ENCODE assay signal across 15 cellular contexts in genomic region chr2:71465356-71465755, GRCh38. TPM values are rescaled to one million over a fixed set of nuclear protein-coding genes. Genes with fewer than 3 reads are reported as not detected.
"Had no signal": no experiment of that assay in that cellular context is flagged by ENCODE, and none has a peak within 500 bp of the region (broad histone marks: within the 10 kb centered on the region; RNA-seq: fewer than 3 reads in every experiment).

No MANE protein-coding gene starts in this region.

- H3K36me3 ChIP-seq: breast epithelium, esophagus squamous epithelium, heart left ventricle, right atrium auricular region, transverse colon had no signal

- DNase-seq: activated CD4-positive, alpha-beta T cell treated with anti-CD3 and anti-CD28 coated beads, Interleukin-2, amount 50 U/mL, for 4 hours; activated CD4-positive, CD25-positive, alpha-beta regulatory T cell treated with anti-CD3 and anti-CD28 coated beads, Interleukin-2, amount 50 U/mL, for 72 hours; activated naive CD8-positive, alpha-beta T cell treated with anti-CD3 and anti-CD28 coated beads, Interleukin-2, amount 10 ng/mL, durations not matched to agents 7 days and 5 days; activated T-cell treated with anti-CD3 and anti-CD28 coated beads, Interleukin-2, amount 50 U/mL, for 72 hours; anterior cingulate cortex; esophagus squamous epithelium; foreskin fibroblast; heart left ventricle; kidney glomerular epithelial cell; naive B cell; posterior cingulate gyrus; transverse colon had no signal

- H3K27ac ChIP-seq: breast epithelium, transverse colon had no signal

- H3K4me1 ChIP-seq: breast epithelium had no signal

- H3K27me3 ChIP-seq: heart left ventricle, right atrium auricular region had no signal

- H3K9me3 ChIP-seq: right atrium auricular region, transverse colon had no signal

RNA-seq across cellular contexts. Expression of gene DYSF, which starts 12.0 kb away (rescaled TPM):
- total RNA-seq: T-helper 2 cell treated with Interferon-gamma antibody and Interleukin-4, amounts not matched to agents 100 ng/mL and 5 ng/mL, for 36 hours had no signal
